In the genomic region with DNA sequence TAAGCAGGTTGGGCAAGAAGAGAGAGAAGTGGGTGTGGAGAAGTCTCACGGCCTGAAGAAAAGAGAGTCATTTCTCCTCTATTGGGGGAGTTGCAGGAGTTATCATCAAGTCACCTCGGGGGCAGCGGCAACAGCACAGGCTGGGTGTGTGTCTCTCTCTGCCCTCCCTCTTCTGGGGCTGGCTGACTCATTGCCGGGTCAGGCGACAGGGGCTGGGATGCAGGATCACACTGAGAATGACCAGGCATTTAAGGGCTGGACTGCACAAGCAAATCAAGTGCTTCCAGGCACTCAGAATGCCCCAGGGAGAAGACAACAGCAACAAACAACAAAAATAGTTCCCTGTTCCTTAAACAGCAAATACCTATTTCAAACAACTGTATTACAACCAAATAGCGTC, we compare ENCODE assay signal across 16 cellular contexts. TPM values are rescaled to one million over a fixed set of nuclear protein-coding genes. Genes with fewer than 3 reads are reported as not detected.
DNase-seq lines count a peak whose midpoint lies in the region; ATAC-seq lines count a peak whose summit lies in the region.
"Had no signal": no experiment of that assay in that cellular context is flagged by ENCODE, and none has a peak within 500 bp of the region (broad histone marks: within the 10 kb centered on the region; RNA-seq: fewer than 3 reads in every experiment).

No MANE protein-coding gene starts in this region.

- peak overlapping the region; percentile 66 for H4K8ac ChIP-seq in mesenchymal stem cell (ENCODE audit: low read length)

- peak overlapping the region; percentile 52 for H3K9ac ChIP-seq in mesenchymal stem cell (ENCODE audit: low read length)

- DNase-seq in Caki2 (ENCODE audit: low read depth), result peak; percentile 59
- DNase-seq in MG63, result peak; percentile 4
- peak; percentile 32 for DNase-seq in astrocyte of the hippocampus (ENCODE audit: low read depth, low spot score)
- peak; percentile 89 for DNase-seq in mesenchymal stem cell
- DNase-seq in COLO668 (lab: John Stamatoyannopoulos, UW; ENCODE audit: unreplicated experiment), result no peak
- no peak for DNase-seq in activated T-cell treated with anti-CD3 and anti-CD28 coated beads, Interleukin-2, amount 50 U/mL, for 72 hours
- no peak for DNase-seq in NCI-H524 (lab: John Stamatoyannopoulos, UW)
- no peak for DNase-seq in stimulated activated CD4-positive, alpha-beta T cell treated with anti-CD3 and anti-CD28 coated beads, Interleukin-15, amount 100 ng/mL, for 24 hours
- DNase-seq: activated CD4-positive, CD25-positive, alpha-beta regulatory T cell treated with anti-CD3 and anti-CD28 coated beads, Interleukin-2, amount 50 U/mL, for 72 hours; NCI-H1436; NK-92 treated with Interleukin-12 subunit alpha and Interleukin-12 subunit beta, amount 100 ng/mL, for 24 hours; stimulated activated naive CD8-positive, alpha-beta T cell treated with anti-CD3 and anti-CD28 coated beads, Interleukin-15, Interleukin-2, amounts not matched to agents 100 U/mL and 50 U/mL, for 24 hours had no signal

- H3K4ac ChIP-seq in mesenchymal stem cell (ENCODE audit: low read depth in 1 of 2, low read length in 2 of 2), result no peak overlapping the region

- no peaks in the 10 kb centered on the region for H3K9me3 Mint-ChIP-seq in activated T-cell treated with anti-CD3 and anti-CD28 coated beads, Interleukin-2, amount 50 U/mL, for 72 hours
- H3K9me3 Mint-ChIP-seq: dendritic cell treated with granulocyte-macrophage colony-stimulating factor and Interleukin-4, amounts not matched to agents 40 ng/mL and 50 ng/mL, for 4 days had no signal

- no peak overlapping the region for H3K4me3 Mint-ChIP-seq in activated T-cell treated with anti-CD3 and anti-CD28 coated beads, Interleukin-2, amount 50 U/mL, for 72 hours
- H3K4me3 Mint-ChIP-seq: dendritic cell treated with granulocyte-macrophage colony-stimulating factor and Interleukin-4, amounts not matched to agents 40 ng/mL and 50 ng/mL, for 4 days had no signal

- H2AK5ac ChIP-seq in mesenchymal stem cell (ENCODE audit: low read length, severe bottlenecking), result no peak overlapping the region

- peak overlapping the region in 1 of 2 experiments; percentile 56 for H2BK12ac ChIP-seq in mesenchymal stem cell (ENCODE audit: low read length in 2 of 2)

- no peak overlapping the region for H3K14ac ChIP-seq in mesenchymal stem cell (ENCODE audit: low read length in 2 of 2)

- no peak overlapping the region for H2BK120ac ChIP-seq in mesenchymal stem cell (ENCODE audit: low read depth, low read length)

- no peaks in the 10 kb centered on the region for H3K36me3 Mint-ChIP-seq in activated T-cell treated with anti-CD3 and anti-CD28 coated beads, Interleukin-2, amount 50 U/mL, for 72 hours (ENCODE audit: insufficient read depth in 2 of 2)

- no peaks in the 10 kb centered on the region for H3K27me3 ChIP-seq in MG63
- peaks cover 0 to 4% of the 10 kb centered on the region in 2 experiments for H3K27me3 ChIP-seq in mesenchymal stem cell (ENCODE audit: control insufficient read depth in 1 of 2, insufficient read depth in 1 of 2, low read length in 2 of 2)

- in situ Hi-C loops in Caki2 (cut with HindIII; ENCODE audit: low pct_unique_long_range_greater_than_20kb, low sequenced_read_pairs), result no loop called here

- H3K36me3 ChIP-seq in MG63, result no peaks in the 10 kb centered on the region
- H3K36me3 ChIP-seq in mesenchymal stem cell (ENCODE audit: control insufficient read depth in 1 of 2, insufficient read depth in 2 of 2, low read depth in 1 of 2, low read length in 2 of 2), result no peaks in the 10 kb centered on the region

- no peaks in the 10 kb centered on the region for H3K4me1 Mint-ChIP-seq in activated T-cell treated with anti-CD3 and anti-CD28 coated beads, Interleukin-2, amount 50 U/mL, for 72 hours (ENCODE audit: low read depth)

- H3K18ac ChIP-seq in mesenchymal stem cell (ENCODE audit: low read depth in 1 of 2, low read length in 2 of 2), result peak overlapping the region in 1 of 2 experiments; percentile 35

- H3K4me3 ChIP-seq in MG63 (no peak overlapping the region), mesenchymal stem cell (ENCODE audit: insufficient read depth in 1 of 2, low read depth in 1 of 2, low read length in 2 of 2) (peak overlapping the region in 1 of 2 experiments; percentile 29)

- peak overlapping the region; percentile 32 for H2AFZ ChIP-seq in mesenchymal stem cell (ENCODE audit: low read depth, low read length)

- H3K27ac Mint-ChIP-seq in activated T-cell treated with anti-CD3 and anti-CD28 coated beads, Interleukin-2, amount 50 U/mL, for 72 hours, result no peak overlapping the region
- H3K27ac Mint-ChIP-seq: dendritic cell treated with granulocyte-macrophage colony-stimulating factor and Interleukin-4, amounts not matched to agents 40 ng/mL and 50 ng/mL, for 4 days had no signal

- no peak overlapping the region for H2BK5ac ChIP-seq in mesenchymal stem cell (ENCODE audit: low read depth, low read length, poor library complexity, severe bottlenecking)

- peaks cover 14% of the 10 kb centered on the region for H3K27me3 Mint-ChIP-seq in activated T-cell treated with anti-CD3 and anti-CD28 coated beads, Interleukin-2, amount 50 U/mL, for 72 hours (ENCODE audit: low read depth)

- ATAC-seq in activated T-cell treated with anti-CD3 and anti-CD28 coated beads, Interleukin-2, amount 50 U/mL, for 72 hours (replicated peaks in 1 of 2), result no peak
- ATAC-seq: HCT116; stimulated activated naive CD8-positive, alpha-beta T cell treated with anti-CD3 and anti-CD28 coated beads, Interleukin-15, Interleukin-2, amounts not matched to agents 100 U/mL and 50 U/mL, for 24 hours had no signal

- H3K23ac ChIP-seq in mesenchymal stem cell (ENCODE audit: low read length in 2 of 2), result no peak overlapping the region

- no peaks in the 10 kb centered on the region for H3K79me1 ChIP-seq in mesenchymal stem cell (replicated peaks; ENCODE audit: low read length, poor library complexity, severe bottlenecking)

- H3K27ac ChIP-seq in mesenchymal stem cell (ENCODE audit: low read length, poor library complexity, severe bottlenecking), result no peak overlapping the region

- no peak overlapping the region for H2BK15ac ChIP-seq in mesenchymal stem cell (ENCODE audit: low read depth, poor library complexity, severe bottlenecking)

- peaks cover 2% of the 10 kb centered on the region for H3K4me1 ChIP-seq in mesenchymal stem cell (ENCODE audit: control insufficient read depth, insufficient read depth, low read depth, low read length)

- H3K9me3 ChIP-seq in MG63, result no peaks in the 10 kb centered on the region
- H3K9me3 ChIP-seq in mesenchymal stem cell (ENCODE audit: control insufficient read depth, low read length), result peaks cover 3% of the 10 kb centered on the region

- 2% methylated on average over 5 of the region's 6 CpGs for WGBS in mesenchymal stem cell

- H3K4me2 ChIP-seq in mesenchymal stem cell (ENCODE audit: low read length, poor library complexity, severe bottlenecking), result no peak overlapping the region

- no peak overlapping the region for H4K91ac ChIP-seq in mesenchymal stem cell (ENCODE audit: low read length)

RNA-seq across cellular contexts. Expression of gene EQTN, which starts 6.3 kb away (rescaled TPM):
- total RNA-seq in Caki2 (2014; rRNA removed; shearing (Covaris generic); ENCODE audit: low replicate concordance), result not detected in 2 replicates
- not detected in 2 replicates for total RNA-seq in MG63 (2014; rRNA removed; shearing (Covaris generic); ENCODE audit: low replicate concordance)
- not detected for polyA plus RNA-seq in mesenchymal stem cell (2013, experiment 1 of 2)
- not detected for polyA plus RNA-seq in mesenchymal stem cell (2013, experiment 2 of 2)
- total RNA-seq in activated T-cell treated with anti-CD3 and anti-CD28 coated beads, Interleukin-2, amount 50 U/mL, for 72 hours, result not detected
- polyA plus RNA-seq: adipose tissue, BJ had no signal

Comparison
In these comparisons a context has a peak if more than half of its experiments do, and no peak if none do; other contexts are left out.
1. DNase-seq: peak in Caki2 (single experiment), MG63 (single experiment), astrocyte of the hippocampus (single experiment) and mesenchymal stem cell (single experiment); none in COLO668 (single experiment), activated T-cell treated with anti-CD3 and anti-CD28 coated beads, Interleukin-2, amount 50 U/mL, for 72 hours (0 of 2), NCI-H524 (0 of 2) and stimulated activated CD4-positive, alpha-beta T cell treated with anti-CD3 and anti-CD28 coated beads, Interleukin-15, amount 100 ng/mL, for 24 hours (single experiment).